ENCODE assay signal across 9 cellular contexts in genomic region chr10:120978589-120979252, GRCh38.
DNase-seq lines count a peak whose midpoint lies in the region; ATAC-seq, FAIRE-seq and TF ChIP-seq lines count a peak whose summit lies in the region.
"Had no signal": no experiment of that assay in that cellular context is flagged by ENCODE, and none has a peak within 500 bp of the region (broad histone marks: within the 10 kb centered on the region; RNA-seq: fewer than 3 reads in every experiment).

No MANE protein-coding gene starts in this region.

- H3K23me2 ChIP-seq in H1 (ENCODE audit: low read depth, low read length), result peaks cover 5% of the 10 kb centered on the region

- 72% methylated on average over 15 of the region's 15 CpGs; no CpG with 5 or more reads in 1 of the 2 experiments for WGBS in H1 (ENCODE audit: extremely low coverage in 1 of 2, insufficient coverage in 1 of 2, insufficient read length in 1 of 2, insufficient replicate concordance in 2 of 2, low coverage in 1 of 2, low lambda C conversion rate in 2 of 2, missing lambda C conversion rate in 1 of 2), 2 experiments

- no peak for DNase-seq in stimulated activated naive CD8-positive, alpha-beta T cell treated with anti-CD3 and anti-CD28 coated beads, Interleukin-15, amount 100 ng/mL, for 72 hours
- no peak for DNase-seq in stimulated activated naive CD8-positive, alpha-beta T cell treated with anti-CD3 and anti-CD28 coated beads, Interleukin-15, Interleukin-2, amounts not matched to agents 100 U/mL and 50 U/mL, for 24 hours
- DNase-seq in H1 (ENCODE audit: low read depth in 1 of 2, low spot score in 2 of 2), result no peak
- DNase-seq in T-helper 1 cell, result no peak
- no peak for DNase-seq in stimulated activated CD4-positive, alpha-beta T cell treated with anti-CD3 and anti-CD28 coated beads, Interleukin-4, amount 100 ng/mL, for 4 hours
- no peak for DNase-seq in CD8-positive, alpha-beta memory T cell
- DNase-seq: KBM-7 had no signal

- peaks cover 11 to 12% of the 10 kb centered on the region in 2 donors for H3K9me3 Mint-ChIP-seq in stimulated activated naive CD8-positive, alpha-beta T cell treated with anti-CD3 and anti-CD28 coated beads, Interleukin-15, amount 100 ng/mL, for 72 hours
- peaks cover 0 to 5% (median 0%) of the 10 kb centered on the region in 5 donors for H3K9me3 Mint-ChIP-seq in CD8-positive, alpha-beta memory T cell

- H3K14ac ChIP-seq in H1 (ENCODE audit: insufficient read length), result no peak overlapping the region

- H2BK120ac ChIP-seq in H1 (replicated peaks; ENCODE audit: low read depth, low read length), result no peak overlapping the region

- H2BK20ac ChIP-seq in H1 (ENCODE audit: low read length), result no peak overlapping the region

- no peak overlapping the region for H3K4me3 Mint-ChIP-seq in stimulated activated naive CD8-positive, alpha-beta T cell treated with anti-CD3 and anti-CD28 coated beads, Interleukin-15, amount 100 ng/mL, for 72 hours
- H3K4me3 Mint-ChIP-seq in CD8-positive, alpha-beta memory T cell, result peak overlapping the region in 1 of 7 donors; percentile 32

- no peak overlapping the region for H4K8ac ChIP-seq in H1 (ENCODE audit: extremely low read depth, insufficient read depth, low read length)

- no peaks in the 10 kb centered on the region for H3K36me3 Mint-ChIP-seq in CD8-positive, alpha-beta memory T cell

- peak overlapping the region; percentile 81 to 93 for H3K4me2 ChIP-seq in H1 (ENCODE audit: insufficient read depth in 1 of 2, low read depth in 2 of 2, low read length in 2 of 2)

- H3K9me3 ChIP-seq in H1 (ENCODE audit: insufficient read depth in 2 of 2, low read depth in 1 of 2, low read length in 1 of 2) (peaks cover 6 to 11% of the 10 kb centered on the region in 2 experiments; a peak in 2 of 4 replicates), mucosa of rectum (ENCODE audit: control insufficient read depth in 2 of 2, low read length in 2 of 2) (peaks cover 0 to 9% of the 10 kb centered on the region in 2 donors)
- no peaks in the 10 kb centered on the region for H3K9me3 ChIP-seq in CD8-positive, alpha-beta memory T cell (ENCODE audit: low read length)

- FAIRE-seq in H1 (lab: Jason Lieb, UNC), result no peak

- no peak overlapping the region; the same call in 1 of the 2 replicates for H2BK15ac ChIP-seq in H1 (ENCODE audit: low read length)

- peaks cover 6% of the 10 kb centered on the region for H3K4me1 Mint-ChIP-seq in stimulated activated naive CD8-positive, alpha-beta T cell treated with anti-CD3 and anti-CD28 coated beads, Interleukin-15, amount 100 ng/mL, for 72 hours
- H3K4me1 Mint-ChIP-seq in CD8-positive, alpha-beta memory T cell, result peaks cover 3 to 8% (median 4%) of the 10 kb centered on the region in 3 donors

- H3K79me2 ChIP-seq in H1 (ENCODE audit: control insufficient read depth in 1 of 2, insufficient read depth in 2 of 2, low read length in 2 of 2), result no peaks in the 10 kb centered on the region

- no peak overlapping the region; the same call in 1 of the 2 replicates for H3K18ac ChIP-seq in H1 (ENCODE audit: extremely low read depth, low read length)

- peaks cover 98% of the 10 kb centered on the region for H3K27me3 Mint-ChIP-seq in stimulated activated naive CD8-positive, alpha-beta T cell treated with anti-CD3 and anti-CD28 coated beads, Interleukin-15, amount 100 ng/mL, for 72 hours
- H3K27me3 Mint-ChIP-seq in CD8-positive, alpha-beta memory T cell, result peaks cover 36 to 68% of the 10 kb centered on the region in 2 donors

- TF ChIP-seq POLR2A in H1 (IDR thresholded peaks at IDR 0.05; ENCODE audit: control extremely low read depth in 1 of 2, low read depth in 2 of 2, low read length in 2 of 2), result no peak

- H3K27me3 ChIP-seq in H1 (replicated peaks in 1 of 4; ENCODE audit: control insufficient read depth in 3 of 4, extremely low read depth in 1 of 4, insufficient read depth in 3 of 4, low read length in 3 of 4), result peaks cover 2 to 21% (median 20%) of the 10 kb centered on the region in 4 experiments
- no peaks in the 10 kb centered on the region for H3K27me3 ChIP-seq in mucosa of rectum (ENCODE audit: control insufficient read depth in 2 of 2, insufficient read depth in 2 of 2, low read length in 2 of 2)
- no peaks in the 10 kb centered on the region for H3K27me3 ChIP-seq in CD8-positive, alpha-beta memory T cell (ENCODE audit: insufficient read depth, low read length, poor library complexity, severe bottlenecking)

- no peak overlapping the region for H2AK5ac ChIP-seq in H1 (ENCODE audit: low read depth, low read length)

- no peak for TF ChIP-seq RAD21 in H1 (IDR thresholded peaks at IDR 0.05 in 1 of 2, conservative IDR thresholded peaks at IDR 0.05 in 1 of 2; ENCODE audit: low read depth in 2 of 2, low read length in 2 of 2)

- H4K91ac ChIP-seq in H1 (replicated peaks; ENCODE audit: insufficient read length, low read length), result no peak overlapping the region

- H3K79me1 ChIP-seq in H1 (ENCODE audit: low read depth, low read length), result no peaks in the 10 kb centered on the region

- no peak for TF ChIP-seq EP300 in H1 (IDR thresholded peaks at IDR 0.05; ENCODE audit: borderline replicate concordance in 1 of 2, low read depth in 2 of 2, low read length in 2 of 2)

- no peaks in the 10 kb centered on the region for H4K20me1 ChIP-seq in H1 (replicated peaks in 1 of 2; ENCODE audit: control insufficient read depth in 1 of 2, insufficient read depth in 2 of 2, low read length in 2 of 2)

- CTCF ChIA-PET in H1 (lab: Charles Lee; ENCODE audit: partially characterized antibody), result interaction anchor here (0.6 to 1.4 kb wide), 6 partner anchors 17 to 1073 kb away, joined by 3 to 5 read pairs (median 3); no protein-coding TSS in a partner anchor
- CTCF ChIA-PET in CD8-positive, alpha-beta memory T cell (lab: Charles Lee), result no interaction called here

- no peaks in the 10 kb centered on the region for H3K36me3 ChIP-seq in H1 (ENCODE audit: control insufficient read depth in 2 of 4, insufficient read depth in 4 of 4, low read length in 3 of 4)
- H3K36me3 ChIP-seq in mucosa of rectum (ENCODE audit: control insufficient read depth in 2 of 2, insufficient read depth in 2 of 2, low read length in 2 of 2), result no peaks in the 10 kb centered on the region
- H3K36me3 ChIP-seq in CD8-positive, alpha-beta memory T cell (ENCODE audit: insufficient read depth, low read length), result no peaks in the 10 kb centered on the region

- H3K23ac ChIP-seq in H1 (ENCODE audit: insufficient read length), result no peak overlapping the region

- no peak overlapping the region; the same call in 1 of the 2 replicates for H2BK12ac ChIP-seq in H1 (ENCODE audit: low read depth, low read length)

- no peak overlapping the region for H3K27ac ChIP-seq in H1 (ENCODE audit: low read depth, low read length)
- H3K27ac ChIP-seq in mucosa of rectum (ENCODE audit: low read depth in 2 of 2, low read length in 2 of 2), result peak overlapping the region in 1 of 2 donors; percentile 11
- H3K27ac ChIP-seq in CD8-positive, alpha-beta memory T cell (ENCODE audit: low read depth, low read length), result no peak overlapping the region

- H3K4me3 ChIP-seq in H1 (ENCODE audit: extremely low read depth in 1 of 4, insufficient read depth in 2 of 4, low read depth in 3 of 4, low read length in 4 of 4) (peak overlapping the region in 3 of 4 experiments; percentile 26 to 53 (median 49); a peak in 4 of 8 replicates), mucosa of rectum (ENCODE audit: low read length in 2 of 2) (peak overlapping the region; percentile 52 to 72)
- no peak overlapping the region for H3K4me3 ChIP-seq in CD8-positive, alpha-beta memory T cell (ENCODE audit: low read length)

- no peak overlapping the region for H2AFZ ChIP-seq in H1 (ENCODE audit: low read length)

- H2BK5ac ChIP-seq in H1 (ENCODE audit: low read depth, low read length), result no peak overlapping the region

- no peak for TF ChIP-seq CTCF in H1 (IDR thresholded peaks at IDR 0.05; ENCODE audit: control extremely low read depth in 1 of 3, insufficient read depth in 1 of 3, low read depth in 1 of 3, low read length in 3 of 3)

- H3K27ac Mint-ChIP-seq in stimulated activated naive CD8-positive, alpha-beta T cell treated with anti-CD3 and anti-CD28 coated beads, Interleukin-15, amount 100 ng/mL, for 72 hours, result no peak overlapping the region
- no peak overlapping the region for H3K27ac Mint-ChIP-seq in CD8-positive, alpha-beta memory T cell

- peak; percentile 4 for ATAC-seq in stimulated activated naive CD8-positive, alpha-beta T cell treated with anti-CD3 and anti-CD28 coated beads, Interleukin-15, amount 100 ng/mL, for 72 hours
- no peak for ATAC-seq in stimulated activated naive CD8-positive, alpha-beta T cell treated with anti-CD3 and anti-CD28 coated beads, Interleukin-15, Interleukin-2, amounts not matched to agents 100 U/mL and 50 U/mL, for 24 hours
- ATAC-seq in HG03521 (IDR thresholded peaks at IDR 0.05; ENCODE audit: unreplicated experiment), result no peak

- POLR2A ChIA-PET in H1 (lab: Charles Lee; ENCODE audit: partially characterized antibody), result interaction anchor here (1.1 to 1.8 kb wide), 2 partner anchors 10 to 15 kb away, joined by 3 to 4 read pairs; no protein-coding TSS in a partner anchor
- POLR2A ChIA-PET in CD8-positive, alpha-beta memory T cell (lab: Charles Lee), result no interaction called here

- H4K5ac ChIP-seq in H1 (ENCODE audit: insufficient read length, low read depth, low read length), result no peak overlapping the region

- H3K4me1 ChIP-seq in H1 (replicated peaks in 1 of 4; ENCODE audit: control insufficient read depth in 3 of 4, insufficient read depth in 4 of 4, low read length in 3 of 4) (peaks cover 15 to 27% (median 19%) of the 10 kb centered on the region in 4 experiments), mucosa of rectum (ENCODE audit: control insufficient read depth in 2 of 2, insufficient read depth in 2 of 2, low read length in 2 of 2) (peaks cover 5 to 16% of the 10 kb centered on the region in 2 donors)
- no peaks in the 10 kb centered on the region for H3K4me1 ChIP-seq in CD8-positive, alpha-beta memory T cell (ENCODE audit: insufficient read depth, low read length)

- no peak overlapping the region for H3K4ac ChIP-seq in H1 (replicated peaks; ENCODE audit: insufficient read length, low read depth, low read length)

- H3K56ac ChIP-seq in H1 (replicated peaks; ENCODE audit: insufficient read length, low read depth, low read length), result no peak overlapping the region

- H3K9ac ChIP-seq in H1 (replicated peaks in 1 of 4; ENCODE audit: extremely low read depth in 1 of 4, low read depth in 3 of 4, low read length in 3 of 4) (no peak overlapping the region), mucosa of rectum (ENCODE audit: low read depth in 1 of 2, low read length in 2 of 2) (peak overlapping the region in 1 of 2 donors; percentile 36)

TF ChIP-seq in H1, 55 proteins besides CTCF, POLR2A, EP300 and RAD21:
- TF ChIP-seq SIRT6 (IDR thresholded peaks at IDR 0.05; ENCODE audit: low read length) (no peak), CREB1 (IDR thresholded peaks at IDR 0.05) (no peak)
